ENCODE assay signal across 8 cellular contexts in genomic region chr5:131171276-131171815, GRCh38.
DNase-seq lines count a peak whose midpoint lies in the region; ATAC-seq and TF ChIP-seq lines count a peak whose summit lies in the region.

No MANE protein-coding gene starts in this region.

- H3K36me3 ChIP-seq in muscle layer of colon (ENCODE audit: insufficient read depth, low read length) = no peaks in the 10 kb centered on the region

- H3K27ac ChIP-seq in RWPE1 (peak overlapping the region; percentile 75), coronary artery (peak overlapping the region; percentile 71 to 88), muscle layer of colon (ENCODE audit: low read depth, low read length) (peak overlapping the region; percentile 51)

- H3K27me3 ChIP-seq in muscle layer of colon (ENCODE audit: control insufficient read depth in 1 of 2, insufficient read depth in 2 of 2, low read length in 2 of 2) = no peaks in the 10 kb centered on the region

- no peak for ATAC-seq in HG02798 (IDR thresholded peaks at IDR 0.05; ENCODE audit: poor library complexity, unreplicated experiment)
- no peak for ATAC-seq in GM18861 (IDR thresholded peaks at IDR 0.05; ENCODE audit: unreplicated experiment)

- no peaks in the 10 kb centered on the region for H3K9me3 ChIP-seq in muscle layer of colon (ENCODE audit: low read length)

- H3K4me1 ChIP-seq in muscle layer of colon (ENCODE audit: insufficient read depth, low read length) = peaks cover 14% of the 10 kb centered on the region

- peak; percentile 35 for DNase-seq in NCI-H82 (lab: John Stamatoyannopoulos, UW)
- DNase-seq in NCI-H82 treated with DMSO at 0.1 percent for 48 hours (lab: John Stamatoyannopoulos, UW; ENCODE audit: unreplicated experiment) = no peak
- peak; percentile 55 for DNase-seq in RWPE1 (ENCODE audit: low spot score)
- DNase-seq in coronary artery (ENCODE audit: low spot score) = no peak
- no peak for DNase-seq in NCI-H446 (lab: John Stamatoyannopoulos, UW)

- CTCF ChIA-PET in RWPE1 (lab: Yijun Ruan, JAX) = interaction anchor here (0.7 kb wide), 1 partner anchor 104 kb away, joined by 4 read pairs; no protein-coding TSS in a partner anchor

- TF ChIP-seq CTCF in RWPE1 (conservative IDR thresholded peaks at IDR 0.05; ENCODE audit: low read depth) = no peak
- TF ChIP-seq CTCF in coronary artery (IDR thresholded peaks at IDR 0.05) = no peak

- POLR2A ChIA-PET in RWPE1 (lab: Yijun Ruan, JAX; ENCODE audit: low non-redundant PET) = no interaction called here

- peak overlapping the region; percentile 62 for H3K9ac ChIP-seq in muscle layer of colon (ENCODE audit: low read length)

- peak overlapping the region; percentile 89 for H3K4me3 ChIP-seq in coronary artery
- H3K4me3 ChIP-seq in muscle layer of colon (ENCODE audit: low read depth in 1 of 2, low read length in 2 of 2) = peak overlapping the region; percentile 40 to 74

Comparison
In these comparisons a context has a peak if more than half of its experiments do, and no peak if none do; other contexts are left out.
1. DNase-seq: peak in NCI-H82 (single experiment) and RWPE1 (single experiment); none in NCI-H82 treated with DMSO at 0.1 percent for 48 hours (single experiment), coronary artery (single experiment) and NCI-H446 (0 of 2).
2. Peak in every context shown above with its lines, with median percentiles within 50 percentile points of each other: H3K27ac ChIP-seq.